12 cellular contexts compared by ENCODE assay signal in genomic region chr2:234679766-234680687, GRCh38.
DNase-seq lines count a peak whose midpoint lies in the region; ATAC-seq and TF ChIP-seq lines count a peak whose summit lies in the region.
"Had no signal": no experiment of that assay in that cellular context is flagged by ENCODE, and none has a peak within 500 bp of the region (broad histone marks: within the 10 kb centered on the region; RNA-seq: fewer than 3 reads in every experiment).

No MANE protein-coding gene starts in this region.

- no peaks in the 10 kb centered on the region for H3K36me3 ChIP-seq in RWPE2 (ENCODE audit: low read depth)
- H3K36me3 ChIP-seq: BE2C had no signal

- peak overlapping the region; percentile 17 for H3K4me3 ChIP-seq in AG04450 (ENCODE audit: low read depth, low read length)
- H3K4me3 ChIP-seq in RWPE2 (ENCODE audit: severe bottlenecking): no peak overlapping the region

- peak; percentile 75 for ATAC-seq in RWPE2 (ENCODE audit: low read depth)
- no peak for ATAC-seq in GM19324 (IDR thresholded peaks at IDR 0.05; ENCODE audit: low FRiP score, unreplicated experiment)
- ATAC-seq: activated CD8-positive, alpha-beta T cell treated with anti-CD3 and anti-CD28 coated beads for 36 hours had no signal

- TF ChIP-seq CTCF in AG04450 (IDR thresholded peaks at IDR 0.05; ENCODE audit: low read depth, low read length) (no peak), RWPE2 (IDR thresholded peaks at IDR 0.05; ENCODE audit: poor library complexity, severe bottlenecking) (no peak)

- CTCF ChIA-PET in AG04450 (lab: Charles Lee): interaction anchor here (0.6 to 1.5 kb wide), 5 partner anchors 115 to 251 kb away, joined by 3 to 5 read pairs (median 3); no protein-coding TSS in a partner anchor

- H3K27me3 ChIP-seq in AG04450 (ENCODE audit: control insufficient read depth, insufficient read depth, low read length): no peaks in the 10 kb centered on the region
- H3K27me3 ChIP-seq in RWPE2 (ENCODE audit: insufficient read depth, poor library complexity, severe bottlenecking): no peaks in the 10 kb centered on the region
- H3K27me3 ChIP-seq: BE2C had no signal

- H3K4me1 ChIP-seq in RWPE2 (ENCODE audit: insufficient read depth, poor library complexity, severe bottlenecking): peaks cover 72% of the 10 kb centered on the region
- H3K4me1 ChIP-seq: BE2C had no signal

- H3K27ac ChIP-seq in AG04450 (ENCODE audit: low read depth, low read length): peak overlapping the region; percentile 98
- H3K27ac ChIP-seq in RWPE2 (ENCODE audit: poor library complexity, severe bottlenecking): peak overlapping the region; percentile 99
- H3K27ac ChIP-seq in substantia nigra (ENCODE audit: low read depth, low read length, poor library complexity, severe bottlenecking): no peak overlapping the region

- POLR2A ChIA-PET in AG04450 (lab: Yijun Ruan, JAX): interaction anchor here (0.6 to 2.7 kb wide), 14 partner anchors 9 to 275 kb away, joined by 3 to 11 read pairs (median 8); no protein-coding TSS in a partner anchor

- peak; percentile 94 for DNase-seq in AG04450 (ENCODE audit: low read depth, low spot score)
- DNase-seq in RWPE2 (ENCODE audit: low spot score): peak; percentile 81
- DNase-seq in fibroblast of peridontal ligament (ENCODE audit: extremely low read depth): peak; percentile 98
- DNase-seq in myocyte (ENCODE audit: low read depth): peak; percentile 92
- DNase-seq in substantia nigra (lab: John Stamatoyannopoulos, UW): no peak
- DNase-seq in NCI-H146 treated with DMSO at 0.1 percent for 48 hours (lab: John Stamatoyannopoulos, UW; ENCODE audit: unreplicated experiment): no peak
- DNase-seq in NCI-H748 treated with DMSO at 0.1 percent for 48 hours (lab: John Stamatoyannopoulos, UW): no peak
- DNase-seq: activated CD8-positive, alpha-beta T cell treated with anti-CD3 and anti-CD28 coated beads for 36 hours; BE2C; effector memory CD4-positive, alpha-beta T cell; NCI-H524 had no signal

- no peaks in the 10 kb centered on the region for H3K9me3 ChIP-seq in AG04450 (ENCODE audit: control insufficient read depth, insufficient read depth, low read length)
- no peaks in the 10 kb centered on the region for H3K9me3 ChIP-seq in RWPE2 (ENCODE audit: severe bottlenecking)
- H3K9me3 ChIP-seq: BE2C had no signal

Comparison
In these comparisons a context has a peak if more than half of its experiments do, and no peak if none do; other contexts are left out.
1. DNase-seq: peak in AG04450 (single experiment), RWPE2 (single experiment), fibroblast of peridontal ligament (single experiment) and myocyte (single experiment); none in substantia nigra (0 of 49), NCI-H146 treated with DMSO at 0.1 percent for 48 hours (single experiment) and NCI-H748 treated with DMSO at 0.1 percent for 48 hours (single experiment).